In genomic region chr12:114054982-114055381, GRCh38 we compare ENCODE assay signal across 8 cellular contexts.
"Had no signal": no experiment of that assay in that cellular context is flagged by ENCODE, and none has a peak within 500 bp of the region (broad histone marks: within the 10 kb centered on the region; RNA-seq: fewer than 3 reads in every experiment).

No MANE protein-coding gene starts in this region.

- H2AFZ ChIP-seq: GM23248 had no signal

- H3K9ac ChIP-seq: GM23248, KMS-11 had no signal

- DNase-seq: GM23248, GOT3, H7, HCEC 1CT, IMR-90, KBM-7 had no signal

- H3K4me2 ChIP-seq: KMS-11 had no signal

- H3K27ac ChIP-seq: GM23248, HL-60, KMS-11 had no signal

- H3K4me3 ChIP-seq: GM23248 had no signal
